ENCODE assay signal across 22 cellular contexts in the genomic region with DNA sequence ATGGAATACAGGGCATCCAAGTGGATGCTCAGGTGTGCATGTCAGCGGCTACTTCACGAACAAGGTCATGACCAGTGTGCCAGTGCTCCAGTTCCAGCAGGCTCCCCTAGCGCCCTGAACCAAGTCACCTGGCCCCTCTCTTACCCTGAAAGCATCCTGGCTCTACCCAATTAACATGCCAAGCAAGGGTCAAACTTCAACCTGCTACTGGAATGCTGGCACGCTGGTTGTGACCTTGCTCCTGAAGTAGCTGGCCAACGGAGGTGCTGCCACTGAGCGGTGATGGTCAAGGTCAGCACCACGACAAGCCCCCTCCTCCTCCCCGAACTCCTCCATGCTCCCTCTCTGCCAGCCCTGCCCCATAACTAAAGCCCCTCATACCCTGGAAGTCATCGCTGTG.
"Had no signal": no experiment of that assay in that cellular context is flagged by ENCODE, and none has a peak within 500 bp of the region (broad histone marks: within the 10 kb centered on the region; RNA-seq: fewer than 3 reads in every experiment).

No MANE protein-coding gene starts in this region.

- H3K9me3 Mint-ChIP-seq: activated CD4-positive, alpha-beta T cell treated with anti-CD3 and anti-CD28 coated beads, Interleukin-2, amount 10 ng/mL, durations not matched to agents 24 days and 14 days; activated T-cell treated with anti-CD3 and anti-CD28 coated beads, Interleukin-2, amount 50 U/mL, for 4 hours; T-cell had no signal

- H3K27me3 ChIP-seq: brain microvascular endothelial cell, cardiac muscle cell had no signal

- H3K4me3 Mint-ChIP-seq: activated B cell treated with CpG ODN at 0.5 μM for 24 hours; activated CD4-positive, alpha-beta T cell treated with anti-CD3 and anti-CD28 coated beads, Interleukin-2, amount 10 ng/mL, durations not matched to agents 24 days and 14 days; activated CD8-positive, alpha-beta memory T cell treated with anti-CD3 and anti-CD28 coated beads, Interleukin-2, amount 10 ng/mL, durations not matched to agents 7 days and 5 days; T-cell had no signal

- H3K27ac Mint-ChIP-seq: activated B cell treated with CpG ODN at 0.5 μM for 24 hours; activated CD8-positive, alpha-beta memory T cell treated with anti-CD3 and anti-CD28 coated beads, Interleukin-2, amount 10 ng/mL, durations not matched to agents 7 days and 5 days; T-cell had no signal

- DNase-seq: activated B cell treated with CpG ODN at 0.5 μM for 24 hours; activated CD4-positive, alpha-beta T cell treated with anti-CD3 and anti-CD28 coated beads for 1 hour; activated CD8-positive, alpha-beta memory T cell treated with anti-CD3 and anti-CD28 coated beads, Interleukin-2, amount 10 ng/mL, durations not matched to agents 7 days and 5 days; activated effector memory CD4-positive, alpha-beta T cell treated with anti-CD3 and anti-CD28 coated beads, Interleukin-2, amount 50 U/mL, for 16 hours; activated naive CD4-positive, alpha-beta T cell treated with Interleukin-2 at 50 U/mL for 16 hours; activated T-cell treated with anti-CD3 and anti-CD28 coated beads, Interleukin-2, amount 50 U/mL, for 4 hours; brain microvascular endothelial cell; KG1; NCI-H1048; NCI-H146; NCI-H187 treated with DMSO at 0.1 percent for 48 hours; NCI-H2081 treated with DMSO at 0.1 percent for 48 hours; NCI-H446; NCI-H524; T-cell; T-helper 2 cell; T1000 had no signal

- H3K27ac ChIP-seq: brain microvascular endothelial cell, cardiac muscle cell, SK-N-MC had no signal

- H3K36me3 ChIP-seq: brain microvascular endothelial cell, cardiac muscle cell had no signal

- H3K4me1 Mint-ChIP-seq: activated CD8-positive, alpha-beta memory T cell treated with anti-CD3 and anti-CD28 coated beads, Interleukin-2, amount 10 ng/mL, durations not matched to agents 7 days and 5 days; T-cell had no signal

- H3K27me3 Mint-ChIP-seq: activated B cell treated with CpG ODN at 0.5 μM for 24 hours; activated CD8-positive, alpha-beta memory T cell treated with anti-CD3 and anti-CD28 coated beads, Interleukin-2, amount 10 ng/mL, durations not matched to agents 7 days and 5 days; T-cell had no signal

- H3K4me3 ChIP-seq: cardiac muscle cell, SK-N-MC had no signal

- ATAC-seq: activated CD8-positive, alpha-beta memory T cell treated with anti-CD3 and anti-CD28 coated beads, Interleukin-2, amount 10 ng/mL, durations not matched to agents 7 days and 5 days; PC-3; Right ventricle myocardium inferior; T-cell had no signal
